8 cellular contexts compared by ENCODE assay signal in the genomic region with DNA sequence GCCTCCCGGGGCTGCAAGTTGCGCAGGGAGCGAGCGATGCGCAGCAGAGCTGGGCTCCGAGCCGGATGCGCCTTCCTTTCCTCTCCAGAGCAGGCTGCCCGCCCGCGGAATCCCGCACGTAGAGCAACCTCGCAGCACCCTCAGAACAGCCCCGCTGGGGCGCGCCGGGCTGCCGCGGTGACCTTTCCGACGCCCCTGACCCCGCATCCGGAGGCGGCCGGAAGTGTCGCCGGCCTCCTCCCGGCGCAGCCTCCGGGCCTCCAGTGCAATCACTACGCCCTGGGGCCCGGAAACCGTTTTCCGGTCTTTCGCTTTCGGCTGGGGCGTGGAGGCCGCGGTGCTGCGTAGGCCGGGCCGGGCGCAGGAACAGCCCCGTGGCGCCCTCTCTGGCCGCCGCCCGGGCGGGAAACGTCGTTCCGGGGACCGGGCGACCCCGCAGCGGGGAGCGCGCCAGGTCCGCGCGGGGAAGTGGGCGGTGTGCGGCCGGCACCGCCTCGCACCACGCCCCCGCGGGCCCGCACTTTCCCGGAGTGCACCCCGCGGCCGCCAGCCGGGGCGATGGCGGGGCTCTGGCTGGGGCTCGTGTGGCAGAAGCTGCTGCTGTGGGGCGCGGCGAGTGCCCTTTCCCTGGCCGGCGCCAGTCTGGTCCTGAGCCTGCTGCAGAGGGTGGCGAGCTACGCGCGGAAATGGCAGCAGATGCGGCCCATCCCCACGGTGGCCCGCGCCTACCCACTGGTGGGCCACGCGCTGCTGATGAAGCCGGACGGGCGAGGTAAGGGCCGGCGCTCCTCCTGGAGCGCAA. TPM values are rescaled to one million over a fixed set of nuclear protein-coding genes. Genes with fewer than 3 reads are reported as not detected.
DNase-seq lines count a peak whose midpoint lies in the region; ATAC-seq and TF ChIP-seq lines count a peak whose summit lies in the region.

A gene (plus strand): TSS at position 302 of the 802 bp plus-strand sequence. CDS start 257 bp downstream, at position 559.

- H3K4me3 ChIP-seq in esophagus muscularis mucosa = peak within 1 kb of the TSS; percentile 69 to 92 (median 80)

- H3K9me3 Mint-ChIP-seq in CD4-positive, alpha-beta T cell = no peaks in the 10 kb centered on the region
- H3K9me3 Mint-ChIP-seq in activated T-cell treated with anti-CD3 and anti-CD28 coated beads, Interleukin-2, amount 50 U/mL, for 24 hours = no peaks in the 10 kb centered on the region
- H3K9me3 Mint-ChIP-seq in stimulated activated effector memory CD8-positive, alpha-beta T cell treated with anti-CD3 and anti-CD28 coated beads, Interleukin-12 subunit alpha, Interleukin-12 subunit beta, amount 100 ng/mL, for 72 hours = no peaks in the 10 kb centered on the region

- peak within 1 kb of the TSS; percentile 83 for H3K27ac ChIP-seq in CD4-positive, alpha-beta T cell (ENCODE audit: low read depth, low read length)
- peak within 1 kb of the TSS; percentile 92 to 98 (median 96) for H3K27ac ChIP-seq in esophagus muscularis mucosa (replicated peaks in 1 of 4)

- H3K27me3 Mint-ChIP-seq in CD4-positive, alpha-beta T cell = no peaks in the 10 kb centered on the region
- no peaks in the 10 kb centered on the region for H3K27me3 Mint-ChIP-seq in activated T-cell treated with anti-CD3 and anti-CD28 coated beads, Interleukin-2, amount 50 U/mL, for 24 hours

- peaks cover 53% of the 10 kb centered on the region for H3K36me3 Mint-ChIP-seq in CD4-positive, alpha-beta T cell (ENCODE audit: low read depth)
- H3K36me3 Mint-ChIP-seq in activated T-cell treated with anti-CD3 and anti-CD28 coated beads, Interleukin-2, amount 50 U/mL, for 24 hours (ENCODE audit: low read depth) = peaks cover 28% of the 10 kb centered on the region
- H3K36me3 Mint-ChIP-seq in stimulated activated effector memory CD8-positive, alpha-beta T cell treated with anti-CD3 and anti-CD28 coated beads, Interleukin-12 subunit alpha, Interleukin-12 subunit beta, amount 100 ng/mL, for 72 hours = peaks cover 15% of the 10 kb centered on the region

- peak; percentile 67 for TF ChIP-seq POLR2A in GM19193 (IDR thresholded peaks at IDR 0.05; ENCODE audit: extremely low read depth, insufficient read depth, insufficient read length)
- peak; percentile 15 for TF ChIP-seq POLR2A in esophagus muscularis mucosa (IDR thresholded peaks at IDR 0.05; ENCODE audit: low read depth)

- no peaks in the 10 kb centered on the region for H3K27me3 ChIP-seq in CD4-positive, alpha-beta T cell (ENCODE audit: control insufficient read depth, insufficient read depth, low read length)
- no peaks in the 10 kb centered on the region for H3K27me3 ChIP-seq in esophagus muscularis mucosa

- H3K36me3 ChIP-seq in esophagus muscularis mucosa = peaks cover 0 to 17% (median 3%) of the 10 kb centered on the region in 4 donors

- H3K9me3 ChIP-seq in CD4-positive, alpha-beta T cell (ENCODE audit: control insufficient read depth, low read length) = no peaks in the 10 kb centered on the region
- no peaks in the 10 kb centered on the region for H3K9me3 ChIP-seq in esophagus muscularis mucosa

- DNase-seq in CD4-positive, alpha-beta T cell = peak; percentile 72 to 87 (median 82)
- DNase-seq in OCI-M1 (lab: John Stamatoyannopoulos, UW) = peak; percentile 94
- peak; percentile 93 for DNase-seq in activated T-cell treated with anti-CD3 and anti-CD28 coated beads, Interleukin-2, amount 50 U/mL, for 24 hours
- DNase-seq in esophagus muscularis mucosa (ENCODE audit: extremely low spot score) = no peak
- DNase-seq in myocyte (ENCODE audit: low read depth) = peak; percentile 85
- DNase-seq in stimulated activated effector memory CD8-positive, alpha-beta T cell treated with anti-CD3 and anti-CD28 coated beads, Interleukin-12 subunit alpha, Interleukin-12 subunit beta, amount 100 ng/mL, for 72 hours (ENCODE audit: low spot score in 2 of 2) = peak; percentile 81 to 92

- peak; percentile 27 for TF ChIP-seq CTCF in CD4-positive, alpha-beta T cell (IDR thresholded peaks at IDR 0.05)
- peak; percentile 24 to 43 (median 32) for TF ChIP-seq CTCF in esophagus muscularis mucosa (IDR thresholded peaks at IDR 0.05)

- peak within 1 kb of the TSS; percentile 97 for H3K27ac Mint-ChIP-seq in CD4-positive, alpha-beta T cell
- H3K27ac Mint-ChIP-seq in activated T-cell treated with anti-CD3 and anti-CD28 coated beads, Interleukin-2, amount 50 U/mL, for 24 hours = peak within 1 kb of the TSS; percentile 97
- H3K27ac Mint-ChIP-seq in stimulated activated effector memory CD8-positive, alpha-beta T cell treated with anti-CD3 and anti-CD28 coated beads, Interleukin-12 subunit alpha, Interleukin-12 subunit beta, amount 100 ng/mL, for 72 hours = peak within 1 kb of the TSS; percentile 95

- CTCF ChIA-PET in CD4-positive, alpha-beta T cell (lab: Charles Lee) = interaction anchor here (6.4 kb wide), 1 partner anchor 10 kb away, joined by 32 read pairs; no protein-coding TSS in a partner anchor

- H3K4me1 Mint-ChIP-seq in CD4-positive, alpha-beta T cell (ENCODE audit: low read depth) = peaks cover 62% of the 10 kb centered on the region
- peaks cover 43% of the 10 kb centered on the region for H3K4me1 Mint-ChIP-seq in activated T-cell treated with anti-CD3 and anti-CD28 coated beads, Interleukin-2, amount 50 U/mL, for 24 hours (ENCODE audit: low read depth)
- H3K4me1 Mint-ChIP-seq in stimulated activated effector memory CD8-positive, alpha-beta T cell treated with anti-CD3 and anti-CD28 coated beads, Interleukin-12 subunit alpha, Interleukin-12 subunit beta, amount 100 ng/mL, for 72 hours = peaks cover 9% of the 10 kb centered on the region

- TF ChIP-seq EP300 in esophagus muscularis mucosa (IDR thresholded peaks at IDR 0.05) = no peak

- POLR2A ChIA-PET in CD4-positive, alpha-beta T cell (lab: Charles Lee) = interaction anchor here (0.7 to 4.9 kb wide), 13 partner anchors 10 to 1654 kb away, joined by 3 to 35 read pairs (median 4); a partner anchor contains a TSS

- no CpG with 5 or more reads among the region's 100 CpGs for WGBS in esophagus muscularis mucosa

- intact Hi-C loops in CD4-positive, alpha-beta T cell (cut with DNase I, micrococcal nuclease) = loop anchor here in 1 of 2 experiments (5.0 to 10.0 kb wide), 4 partner anchors 717 to 1654 kb away; a partner anchor contains a TSS
- intact Hi-C loops in esophagus muscularis mucosa (cut with DNase I) = loop anchor here (5.0 kb wide), 1 partner anchor 124 kb away; a partner anchor contains a TSS

- peak within 1 kb of the TSS; percentile 96 for H3K4me3 Mint-ChIP-seq in CD4-positive, alpha-beta T cell
- peak within 1 kb of the TSS; percentile 93 for H3K4me3 Mint-ChIP-seq in activated T-cell treated with anti-CD3 and anti-CD28 coated beads, Interleukin-2, amount 50 U/mL, for 24 hours
- peak within 1 kb of the TSS; percentile 91 for H3K4me3 Mint-ChIP-seq in stimulated activated effector memory CD8-positive, alpha-beta T cell treated with anti-CD3 and anti-CD28 coated beads, Interleukin-12 subunit alpha, Interleukin-12 subunit beta, amount 100 ng/mL, for 72 hours

- peak; percentile 74 for ATAC-seq in CD4-positive, alpha-beta T cell (ENCODE audit: poor library complexity)
- peak; percentile 79 for ATAC-seq in HG03378 (IDR thresholded peaks at IDR 0.05; ENCODE audit: unreplicated experiment)
- peak; percentile 93 for ATAC-seq in stimulated activated effector memory CD8-positive, alpha-beta T cell treated with anti-CD3 and anti-CD28 coated beads, Interleukin-12 subunit alpha, Interleukin-12 subunit beta, amount 100 ng/mL, for 72 hours

- peaks cover 24 to 39% (median 35%) of the 10 kb centered on the region in 4 donors for H3K4me1 ChIP-seq in esophagus muscularis mucosa

RNA-seq across cellular contexts. Expression of the gene that starts here (rescaled TPM):
- total RNA-seq in CD4-positive, alpha-beta T cell = 10 to 100 TPM; 12.7 to 12.8 TPM
- total RNA-seq in esophagus muscularis mucosa (10 to 100 TPM; 27.5 to 43.1 (median 35.5) TPM), myocyte (15.8 and 18.0 TPM in 2 replicates)
- polyA plus RNA-seq in myocyte (2012) = 10.7 TPM
